Comparison of ENCODE assay signal across 23 cellular contexts in the genomic region with DNA sequence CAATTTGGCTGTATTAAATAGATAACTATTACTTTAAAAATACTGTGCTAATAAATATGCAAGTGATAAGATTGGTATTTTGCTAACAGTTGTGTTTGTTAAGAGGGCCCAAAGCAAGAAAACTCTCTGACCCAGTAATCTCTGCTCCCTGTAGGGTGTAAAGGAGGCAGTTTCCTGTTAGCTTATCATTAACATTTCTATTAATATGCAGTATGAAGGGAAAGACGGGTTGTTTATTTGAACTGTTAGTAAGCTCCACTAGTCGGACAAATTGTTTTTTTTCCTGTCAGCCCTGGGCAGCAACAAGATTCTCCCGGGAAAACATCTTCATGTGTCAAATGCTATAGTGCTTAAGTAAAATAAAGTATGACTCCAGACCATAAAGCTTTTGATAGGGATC. TPM values are rescaled to one million over a fixed set of nuclear protein-coding genes. Genes with fewer than 3 reads are reported as not detected.
DNase-seq lines count a peak whose midpoint lies in the region; ATAC-seq, FAIRE-seq and TF ChIP-seq lines count a peak whose summit lies in the region.
"Had no signal": no experiment of that assay in that cellular context is flagged by ENCODE, and none has a peak within 500 bp of the region (broad histone marks: within the 10 kb centered on the region; RNA-seq: fewer than 3 reads in every experiment).

No MANE protein-coding gene starts in this region.

- H3K4me1 ChIP-seq in DOHH2 (ENCODE audit: control insufficient read depth, low read length) (peaks cover 80% of the 10 kb centered on the region), HepG2 (ENCODE audit: insufficient read depth, low read length) (peaks cover 9% of the 10 kb centered on the region), sigmoid colon (peaks cover 2 to 20% (median 14%) of the 10 kb centered on the region in 4 donors)
- H3K4me1 ChIP-seq: neural progenitor cell had no signal

- BruUV-seq in HepG2 (replicated peaks; lab: Mats Ljungman, UMichigan) = no TSS peak

- H4K20me1 ChIP-seq in DOHH2 (ENCODE audit: control insufficient read depth, insufficient read depth, low read depth, low read length) (peaks cover 9% of the 10 kb centered on the region; the same call in 1 of the 2 replicates), HepG2 (ENCODE audit: insufficient read depth, low read length) (no peaks in the 10 kb centered on the region; the same call in 1 of the 2 replicates)

- DNase-seq in HT-29 (ENCODE audit: low spot score) (peak; percentile 21), dermis blood vessel endothelial cell (peak; percentile 13), HepG2 (ENCODE audit: low spot score) (no peak), CD1c-positive myeloid dendritic cell (ENCODE audit: extremely low spot score) (no peak), cerebellar nuclear complex (lab: John Stamatoyannopoulos, UW) (no peak), sigmoid colon (no peak)
- DNase-seq: activated T-cell treated with anti-CD3 and anti-CD28 coated beads, Interleukin-2, amount 50 U/mL, for 48 hours; DMS53; foreskin fibroblast; GM23248; hypothalamus; kidney glomerular epithelial cell; MG63; NCI-H82; SJCRH30; stimulated activated CD4-positive, alpha-beta T cell treated with anti-CD3 and anti-CD28 coated beads, Interleukin-15, amount 100 ng/mL, for 24 hours; T-helper 2 cell had no signal

- TF ChIP-seq RAD21 in HepG2 (CRISPR knock-in tag; IDR thresholded peaks at IDR 0.05) = no peak

- H3K9me2 ChIP-seq in DOHH2 (replicated peaks; ENCODE audit: control insufficient read depth, low read length) = no peaks in the 10 kb centered on the region

- H3K9me3 ChIP-seq in DOHH2 (ENCODE audit: control insufficient read depth, insufficient read depth, low read length) = no peaks in the 10 kb centered on the region
- no peaks in the 10 kb centered on the region for H3K9me3 ChIP-seq in HepG2 (ENCODE audit: low read length)
- no peaks in the 10 kb centered on the region for H3K9me3 ChIP-seq in sigmoid colon
- H3K9me3 ChIP-seq: MG63, SJCRH30, vagina had no signal

- peaks cover 24% of the 10 kb centered on the region for H3K36me3 ChIP-seq in DOHH2 (ENCODE audit: control insufficient read depth, low read length)
- H3K36me3 ChIP-seq in HepG2 (replicated peaks in 1 of 2; ENCODE audit: control insufficient read depth in 1 of 2, insufficient read depth in 2 of 2, low read length in 2 of 2) = peaks cover 0 to 1% of the 10 kb centered on the region in 2 experiments; a peak in 1 of 5 replicates
- peaks cover 0 to 10% (median 4%) of the 10 kb centered on the region in 4 donors for H3K36me3 ChIP-seq in sigmoid colon
- H3K36me3 ChIP-seq: neural progenitor cell had no signal

- peak overlapping the region; percentile 2; the same call in 1 of the 2 replicates for H3K4me3 ChIP-seq in DOHH2 (ENCODE audit: low read length)
- H3K4me3 ChIP-seq in HepG2 (replicated peaks in 1 of 3; ENCODE audit: insufficient read depth in 1 of 3, low read depth in 2 of 3, low read length in 3 of 3) = no peak overlapping the region
- H3K4me3 ChIP-seq in sigmoid colon = no peak overlapping the region
- H3K4me3 ChIP-seq: coronary artery, GM23248, MG63, neural progenitor cell, SJCRH30, vagina had no signal

- no peak overlapping the region for H3K27ac ChIP-seq in DOHH2 (ENCODE audit: low read depth, low read length)
- no peak overlapping the region for H3K27ac ChIP-seq in HepG2 (ENCODE audit: extremely low read length, insufficient read depth, low read length)
- H3K27ac ChIP-seq in sigmoid colon = no peak overlapping the region
- H3K27ac ChIP-seq: coronary artery, GM23248, neural progenitor cell, SJCRH30, vagina had no signal

- peaks cover 31% of the 10 kb centered on the region for H3F3A ChIP-seq in DOHH2 (ENCODE audit: control insufficient read depth, insufficient read depth)

- intact Hi-C loops in HepG2 (cut with micrococcal nuclease; ENCODE audit: unreplicated experiment) = no loop called here
- intact Hi-C loops in sigmoid colon (cut with DNase I) = no loop called here

- ATAC-seq in HepG2 (no peak; the same call in 2 of the 3 replicates), GM18511 (IDR thresholded peaks at IDR 0.05; ENCODE audit: unreplicated experiment) (no peak)
- ATAC-seq: activated naive CD4-positive, alpha-beta T cell treated with anti-CD3 and anti-CD28 coated beads, Interleukin-2, amount 50 U/mL, for 72 hours had no signal

- H3K79me2 ChIP-seq in DOHH2 (ENCODE audit: control insufficient read depth, low read length) = peaks cover 64% of the 10 kb centered on the region
- peaks cover 5% of the 10 kb centered on the region for H3K79me2 ChIP-seq in HepG2 (ENCODE audit: insufficient read depth, low read length)

- TF ChIP-seq CTCF in DOHH2 (IDR thresholded peaks at IDR 0.05; ENCODE audit: low read depth, low read length, poor library complexity, severe bottlenecking) = no peak
- TF ChIP-seq CTCF in HepG2 (CRISPR knock-in tag; IDR thresholded peaks at IDR 0.05) = no peak
- no peak for TF ChIP-seq CTCF in sigmoid colon (IDR thresholded peaks at IDR 0.05)

- 61% methylated on average over 3 of the region's 3 CpGs for WGBS in HepG2 (ENCODE audit: low lambda C conversion rate)
- 39 to 62% methylated on average over 3 of the region's 3 CpGs for WGBS in sigmoid colon, 2 donors

- CTCF ChIA-PET in HepG2 (lab: Yijun Ruan, JAX; ENCODE audit: low intra/inter-chr PET ratio, low total read pairs) = no interaction called here

- H3K9ac ChIP-seq in HepG2 (ENCODE audit: insufficient read depth, low read depth, low read length) = no peak overlapping the region
- H3K9ac ChIP-seq: GM23248, neural progenitor cell had no signal

- POLR2A ChIA-PET in HepG2 (lab: Yijun Ruan, JAX) = no interaction called here

- no peak for FAIRE-seq in HepG2 (lab: Jason Lieb, UNC)

- TF ChIP-seq POLR2A in HepG2 (IDR thresholded peaks at IDR 0.05; ENCODE audit: insufficient read depth in 1 of 2, low read depth in 2 of 2, low read length in 2 of 2) (no peak), sigmoid colon (IDR thresholded peaks at IDR 0.05) (no peak)

- H2AFZ ChIP-seq in HepG2 (ENCODE audit: low read length) = no peak overlapping the region
- H2AFZ ChIP-seq: GM23248, neural progenitor cell had no signal

- in situ Hi-C loops in HepG2 (cut with HindIII; ENCODE audit: extremely low pct_ligation_motif_present, low pct_unique_long_range_greater_than_20kb) = no loop called here

- no peak for TF ChIP-seq EP300 in HepG2 (IDR thresholded peaks at IDR 0.05; ENCODE audit: low read depth in 2 of 2, low read length in 2 of 2)
- TF ChIP-seq EP300 in HepG2 (CRISPR knock-in tag; IDR thresholded peaks at IDR 0.05; ENCODE audit: borderline replicate concordance) = no peak
- TF ChIP-seq EP300 in sigmoid colon (IDR thresholded peaks at IDR 0.05) = no peak

- H3K4me2 ChIP-seq in DOHH2 (ENCODE audit: low read length) (peak overlapping the region; percentile 48), HepG2 (ENCODE audit: low read depth, low read length) (no peak overlapping the region; the same call in 1 of the 2 replicates)
- H3K4me2 ChIP-seq: neural progenitor cell had no signal

- H3K27me3 ChIP-seq in DOHH2 (ENCODE audit: control insufficient read depth, low read length) (no peaks in the 10 kb centered on the region), HepG2 (ENCODE audit: control insufficient read depth in 1 of 2, insufficient read depth in 2 of 2, low read length in 2 of 2) (no peaks in the 10 kb centered on the region), sigmoid colon (no peaks in the 10 kb centered on the region)
- H3K27me3 ChIP-seq: MG63, neural progenitor cell, SJCRH30, vagina had no signal

RNA-seq across cellular contexts. Expression of a gene that starts 35.6 kb away (rescaled TPM):
- total RNA-seq in HT-29 (2014; rRNA removed; shearing (Covaris generic)) = 6.6 and 6.8 TPM in 2 replicates
- 9.4 and 16.4 TPM in 2 replicates for total RNA-seq in dermis blood vessel endothelial cell
- total RNA-seq in HepG2 (2016; rRNA removed; fragmentation: Illumina TruSeq; extraction: Trizol) = 7.4 and 13.8 TPM in 2 replicates
- total RNA-seq in HepG2 (2016; cell fraction: cytosol; rRNA removed; fragmentation: Illumina TruSeq; extraction: Trizol; ENCODE audit: low read depth) = 2.5 and 2.8 TPM in 2 replicates
- 6.9 and 14.1 TPM in 2 replicates for total RNA-seq in HepG2 (2016; cell fraction: insoluble cytoplasmic fraction; rRNA removed; fragmentation: Illumina TruSeq; extraction: Trizol)
- total RNA-seq in HepG2 (2016; cell fraction: membrane; rRNA removed; fragmentation: Illumina TruSeq; extraction: Trizol) = 3.3 and 4.0 TPM in 2 replicates
- 19.6 and 20.9 TPM in 2 replicates for total RNA-seq in HepG2 (2016; cell fraction: nucleus; rRNA removed; fragmentation: Illumina TruSeq; extraction: Trizol)
- 8.7 and 8.9 TPM in 2 replicates for polyA plus RNA-seq in HepG2 (2011; rRNA removed)
- polyA plus RNA-seq in HepG2 (2011; cell fraction: cytosol; rRNA removed) = 4.0 and 6.6 TPM in 2 replicates
- polyA plus RNA-seq in HepG2 (2011; cell fraction: nucleus; rRNA removed) = 4.1 and 4.8 TPM in 2 replicates
- polyA plus RNA-seq in HepG2 (2012) = 16.8 and 17.1 TPM in 2 replicates
- 3.8 TPM in 2 replicates for polyA plus RNA-seq in HepG2 (2016; cell fraction: cytosol; fragmentation: Illumina TruSeq; extraction: Trizol; ENCODE audit: low read depth)
- 11.5 and 11.8 TPM in 2 replicates for polyA plus RNA-seq in HepG2 (2016; cell fraction: insoluble cytoplasmic fraction; fragmentation: Illumina TruSeq; extraction: Trizol; ENCODE audit: low read depth)
- 4.2 and 4.3 TPM in 2 replicates for polyA plus RNA-seq in HepG2 (2016; cell fraction: membrane; fragmentation: Illumina TruSeq; extraction: Trizol; ENCODE audit: low read depth)
- 30.3 and 33.8 TPM in 2 replicates for polyA plus RNA-seq in HepG2 (2016; cell fraction: nucleus; fragmentation: Illumina TruSeq; extraction: Trizol; ENCODE audit: insufficient read depth, low read depth)
- polyA minus RNA-seq in HepG2 (2011; rRNA and poly(A)+ RNA removed; ENCODE audit: low replicate concordance) = 2.5 and 5.5 TPM in 2 replicates
- polyA minus RNA-seq in HepG2 (2011; cell fraction: cytosol; rRNA and poly(A)+ RNA removed) = 5.5 and 6.6 TPM in 2 replicates
- 17.9 and 18.2 TPM in 2 replicates for polyA minus RNA-seq in HepG2 (2011; cell fraction: nucleus; rRNA and poly(A)+ RNA removed)
- 10 to 100 TPM; 10.6 to 14.3 (median 12.8) TPM for total RNA-seq in sigmoid colon
- 10 to 100 TPM in 2 of 3 donors, 1 to 10 TPM in 1; 6.6 to 22.1 (median 11.3) TPM for polyA plus RNA-seq in sigmoid colon

RNA-seq across cellular contexts. Expression of a gene that starts 35.9 kb away (rescaled TPM):
- 5.9 and 10.4 TPM in 2 replicates for total RNA-seq in HT-29 (2014; rRNA removed; shearing (Covaris generic))
- total RNA-seq in dermis blood vessel endothelial cell (36.8 TPM in 2 replicates), HepG2 (2016; rRNA removed; fragmentation: Illumina TruSeq; extraction: Trizol) (16.3 and 17.1 TPM in 2 replicates), sigmoid colon (10 to 100 TPM; 27.4 to 41.3 (median 29.3) TPM)
- 8.0 and 8.3 TPM in 2 replicates for total RNA-seq in HepG2 (2016; cell fraction: cytosol; rRNA removed; fragmentation: Illumina TruSeq; extraction: Trizol; ENCODE audit: low read depth)
- total RNA-seq in HepG2 (2016; cell fraction: insoluble cytoplasmic fraction; rRNA removed; fragmentation: Illumina TruSeq; extraction: Trizol) = 15.9 and 16.0 TPM in 2 replicates
- total RNA-seq in HepG2 (2016; cell fraction: membrane; rRNA removed; fragmentation: Illumina TruSeq; extraction: Trizol) = 17.6 and 18.4 TPM in 2 replicates
- total RNA-seq in HepG2 (2016; cell fraction: nucleus; rRNA removed; fragmentation: Illumina TruSeq; extraction: Trizol) = 26.4 and 30.8 TPM in 2 replicates
- polyA plus RNA-seq in HepG2 (2011; rRNA removed) (11.3 and 12.2 TPM in 2 replicates), sigmoid colon (1 to 10 TPM; 1.2 to 6.4 (median 6.0) TPM)
- 5.5 and 7.6 TPM in 2 replicates for polyA plus RNA-seq in HepG2 (2011; cell fraction: cytosol; rRNA removed)
- polyA plus RNA-seq in HepG2 (2011; cell fraction: nucleus; rRNA removed) = 20.0 and 23.4 TPM in 2 replicates
- 8.0 and 8.2 TPM in 2 replicates for polyA plus RNA-seq in HepG2 (2012)
- polyA plus RNA-seq in HepG2 (2016; cell fraction: cytosol; fragmentation: Illumina TruSeq; extraction: Trizol; ENCODE audit: low read depth) = 3.2 and 4.0 TPM in 2 replicates
- 11.4 and 12.3 TPM in 2 replicates for polyA plus RNA-seq in HepG2 (2016; cell fraction: insoluble cytoplasmic fraction; fragmentation: Illumina TruSeq; extraction: Trizol; ENCODE audit: low read depth)
- polyA plus RNA-seq in HepG2 (2016; cell fraction: membrane; fragmentation: Illumina TruSeq; extraction: Trizol; ENCODE audit: low read depth) = 8.0 and 8.4 TPM in 2 replicates
- polyA plus RNA-seq in HepG2 (2016; cell fraction: nucleus; fragmentation: Illumina TruSeq; extraction: Trizol; ENCODE audit: insufficient read depth, low read depth) = 18.8 and 20.1 TPM in 2 replicates
- 15.1 and 25.7 TPM in 2 replicates for polyA minus RNA-seq in HepG2 (2011; rRNA and poly(A)+ RNA removed; ENCODE audit: low replicate concordance)
- polyA minus RNA-seq in HepG2 (2011; cell fraction: cytosol; rRNA and poly(A)+ RNA removed) = 10.3 and 12.5 TPM in 2 replicates
- 66.4 and 75.7 TPM in 2 replicates for polyA minus RNA-seq in HepG2 (2011; cell fraction: nucleus; rRNA and poly(A)+ RNA removed)

Comparison
In these comparisons a context has a peak if more than half of its experiments do, and no peak if none do; other contexts are left out.
1. DNase-seq: peak in HT-29 (single experiment) and dermis blood vessel endothelial cell (single experiment); none in HepG2 (single experiment), CD1c-positive myeloid dendritic cell (single experiment), cerebellar nuclear complex (0 of 2) and sigmoid colon (single experiment).